In genomic region chr15:81156324-81156723, GRCh38 we compare ENCODE assay signal across 14 cellular contexts. TPM values are rescaled to one million over a fixed set of nuclear protein-coding genes. Genes with fewer than 3 reads are reported as not detected.
DNase-seq lines count a peak whose midpoint lies in the region; ATAC-seq and TF ChIP-seq lines count a peak whose summit lies in the region.
"Had no signal": no experiment of that assay in that cellular context is flagged by ENCODE, and none has a peak within 500 bp of the region (broad histone marks: within the 10 kb centered on the region; RNA-seq: fewer than 3 reads in every experiment).

No MANE protein-coding gene starts in this region.

- H3K9me3 ChIP-seq in RWPE2 (ENCODE audit: severe bottlenecking) (no peaks in the 10 kb centered on the region), esophagus squamous epithelium (no peaks in the 10 kb centered on the region)
- H3K9me3 ChIP-seq: BLaER1, Caco-2 had no signal

- 89 to 93% methylated on average over 3 of the region's 3 CpGs for WGBS in esophagus squamous epithelium, 2 donors

- H3K27ac Mint-ChIP-seq in activated naive CD4-positive, alpha-beta T cell treated with anti-CD3 and anti-CD28 coated beads, Interleukin-2, amount 10 ng/mL, durations not matched to agents 7 days and 5 days, result peak overlapping the region; percentile 40
- H3K27ac Mint-ChIP-seq: CD8-positive, alpha-beta memory T cell; HFFc6 had no signal

- no peaks in the 10 kb centered on the region for H3K9me3 Mint-ChIP-seq in activated naive CD4-positive, alpha-beta T cell treated with anti-CD3 and anti-CD28 coated beads, Interleukin-2, amount 10 ng/mL, durations not matched to agents 7 days and 5 days
- H3K9me3 Mint-ChIP-seq: CD8-positive, alpha-beta memory T cell; HFFc6 had no signal

- H3K27me3 ChIP-seq in RWPE2 (ENCODE audit: insufficient read depth, poor library complexity, severe bottlenecking) (no peaks in the 10 kb centered on the region), esophagus squamous epithelium (peaks cover 0 to 7% (median 0%) of the 10 kb centered on the region in 4 donors)
- H3K27me3 ChIP-seq: BLaER1 had no signal

- H3K4me1 ChIP-seq in RWPE2 (ENCODE audit: insufficient read depth, poor library complexity, severe bottlenecking) (peaks cover 28% of the 10 kb centered on the region), esophagus squamous epithelium (peaks cover 13 to 55% (median 22%) of the 10 kb centered on the region in 3 donors)
- H3K4me1 ChIP-seq: Caco-2 had no signal

- no peak for TF ChIP-seq CTCF in RWPE2 (IDR thresholded peaks at IDR 0.05; ENCODE audit: poor library complexity, severe bottlenecking)
- TF ChIP-seq CTCF in esophagus squamous epithelium (IDR thresholded peaks at IDR 0.05), result no peak

- TF ChIP-seq POLR2A in esophagus squamous epithelium (IDR thresholded peaks at IDR 0.05), result no peak

- no peak for DNase-seq in activated naive CD4-positive, alpha-beta T cell treated with anti-CD3 and anti-CD28 coated beads, Interleukin-2, amount 10 ng/mL, durations not matched to agents 7 days and 5 days
- no peak for DNase-seq in activated naive CD4-positive, alpha-beta T cell (lab: John Stamatoyannopoulos, UW)
- DNase-seq in RWPE2 (ENCODE audit: low spot score), result no peak
- DNase-seq in esophagus squamous epithelium (lab: John Stamatoyannopoulos, UW), result no peak
- no peak for DNase-seq in T1000 (lab: John Stamatoyannopoulos, UW)
- no peak for DNase-seq in occipital lobe (lab: John Stamatoyannopoulos, UW)
- DNase-seq: 8988T, GDM1 had no signal

- peaks cover 30% of the 10 kb centered on the region for H3K4me1 Mint-ChIP-seq in activated naive CD4-positive, alpha-beta T cell treated with anti-CD3 and anti-CD28 coated beads, Interleukin-2, amount 10 ng/mL, durations not matched to agents 7 days and 5 days

- H3K4me3 ChIP-seq in RWPE2 (ENCODE audit: severe bottlenecking), result no peak overlapping the region
- H3K4me3 ChIP-seq in esophagus squamous epithelium, result no peak overlapping the region
- H3K4me3 ChIP-seq: BLaER1 had no signal

- intact Hi-C loops in esophagus squamous epithelium (cut with DNase I), result loop anchor here (5.0 kb wide), 1 partner anchor 111 kb away; no protein-coding TSS in a partner anchor

- H3K36me3 ChIP-seq in RWPE2 (ENCODE audit: low read depth) (no peaks in the 10 kb centered on the region), esophagus squamous epithelium (no peaks in the 10 kb centered on the region)
- H3K36me3 ChIP-seq: BLaER1 had no signal

- CTCF ChIA-PET in activated naive CD4-positive, alpha-beta T cell treated with anti-CD3 and anti-CD28 coated beads, Interleukin-2, amount 10 ng/mL, durations not matched to agents 7 days and 5 days (lab: Charles Lee), result interaction anchor here (0.8 to 13.0 kb wide), 15 partner anchors 11 to 436 kb away, joined by 3 to 262 read pairs (median 4); no protein-coding TSS in a partner anchor

- H3K4me3 Mint-ChIP-seq in activated naive CD4-positive, alpha-beta T cell treated with anti-CD3 and anti-CD28 coated beads, Interleukin-2, amount 10 ng/mL, durations not matched to agents 7 days and 5 days, result no peak overlapping the region
- H3K4me3 Mint-ChIP-seq: CD8-positive, alpha-beta memory T cell; HFFc6 had no signal

- H3K27ac ChIP-seq in RWPE2 (ENCODE audit: poor library complexity, severe bottlenecking) (peak overlapping the region; percentile 64), esophagus squamous epithelium (peak overlapping the region; percentile 35 to 82 (median 66))
- H3K27ac ChIP-seq: BLaER1 had no signal

- H3K36me3 Mint-ChIP-seq in activated naive CD4-positive, alpha-beta T cell treated with anti-CD3 and anti-CD28 coated beads, Interleukin-2, amount 10 ng/mL, durations not matched to agents 7 days and 5 days, result no peaks in the 10 kb centered on the region
- H3K36me3 Mint-ChIP-seq: CD8-positive, alpha-beta memory T cell had no signal

- ATAC-seq in RWPE2 (ENCODE audit: low read depth) (no peak), HG03139 (IDR thresholded peaks at IDR 0.05; ENCODE audit: unreplicated experiment) (no peak)

- peaks cover 17% of the 10 kb centered on the region for H3K27me3 Mint-ChIP-seq in activated naive CD4-positive, alpha-beta T cell treated with anti-CD3 and anti-CD28 coated beads, Interleukin-2, amount 10 ng/mL, durations not matched to agents 7 days and 5 days

RNA-seq across cellular contexts. Expression of gene CFAP161, which starts 22.3 kb away (rescaled TPM):
- total RNA-seq in esophagus squamous epithelium (under 1 TPM in 2 of 4 donors, not detected in 2; 0.38 to 0.88 TPM), occipital lobe (2.7 TPM)
- total RNA-seq: Caco-2; CD8-positive, alpha-beta memory T cell had no signal

RNA-seq across cellular contexts. Expression of gene IL16, which starts 40.4 kb away (rescaled TPM):
- total RNA-seq in esophagus squamous epithelium (10 to 100 TPM in 1 of 4 donors, 1 to 10 TPM in 3; 2.3 to 20.0 (median 4.6) TPM), occipital lobe (0.62 TPM)
- total RNA-seq: Caco-2, HFFc6, HT-29 had no signal
